ENCODE assay signal across 17 cellular contexts in genomic region chr4:162634390-162634789, GRCh38.
DNase-seq lines count a peak whose midpoint lies in the region; TF ChIP-seq lines count a peak whose summit lies in the region.
"Had no signal": no experiment of that assay in that cellular context is flagged by ENCODE, and none has a peak within 500 bp of the region (broad histone marks: within the 10 kb centered on the region; RNA-seq: fewer than 3 reads in every experiment).

No MANE protein-coding gene starts in this region.

- no peaks in the 10 kb centered on the region for H4K20me1 ChIP-seq in H9 (ENCODE audit: control insufficient read depth, insufficient read depth, insufficient read length)
- H4K20me1 ChIP-seq in neural progenitor cell (ENCODE audit: low read depth), result no peaks in the 10 kb centered on the region
- H4K20me1 ChIP-seq: BLaER1 treated with 17β-estradiol and CSF1 and Interleukin-3, amounts not matched to agents 10 nM and 100 nM had no signal

- H3K9me3 ChIP-seq in H9 (ENCODE audit: control insufficient read depth, low read depth, low read length) (no peaks in the 10 kb centered on the region), neural progenitor cell (ENCODE audit: low read depth) (no peaks in the 10 kb centered on the region)
- H3K9me3 ChIP-seq: HAP-1 had no signal

- H3K36me3 ChIP-seq in neural progenitor cell, result no peaks in the 10 kb centered on the region
- H3K36me3 ChIP-seq: BLaER1 treated with 17β-estradiol and CSF1 and Interleukin-3, amounts not matched to agents 10 nM and 100 nM; HAP-1 had no signal

- no peak overlapping the region for H3K14ac ChIP-seq in H9 (ENCODE audit: insufficient read depth, low read length)

- H4K91ac ChIP-seq in H9 (ENCODE audit: insufficient read length, low read depth, low read length), result no peak overlapping the region

- H4K8ac ChIP-seq in H9 (replicated peaks; ENCODE audit: insufficient read length, low read depth, low read length), result no peak overlapping the region

- no peak overlapping the region for H2BK15ac ChIP-seq in H9 (ENCODE audit: low read depth, low read length)

- H3K4me1 Mint-ChIP-seq in H9 (no peaks in the 10 kb centered on the region), endothelial cell (ENCODE audit: unreplicated experiment) (no peaks in the 10 kb centered on the region), neural progenitor cell (no peaks in the 10 kb centered on the region), type B pancreatic cell (ENCODE audit: unreplicated experiment) (no peaks in the 10 kb centered on the region)
- H3K4me1 Mint-ChIP-seq: B cell had no signal

- no peaks in the 10 kb centered on the region for H3F3A ChIP-seq in neural progenitor cell (ENCODE audit: low read depth)

- TF ChIP-seq CTCF in H9 (conservative IDR thresholded peaks at IDR 0.05) (peak; percentile 46; the same call in 1 of the 3 replicates), endothelial cell (IDR thresholded peaks at IDR 0.05; ENCODE audit: unreplicated experiment) (peak; percentile 57), neural progenitor cell (IDR thresholded peaks at IDR 0.05) (peak; percentile 17), type B pancreatic cell (conservative IDR thresholded peaks at IDR 0.05) (peak; percentile 54)

- no peak overlapping the region for H3K4me3 Mint-ChIP-seq in H9
- no peak overlapping the region for H3K4me3 Mint-ChIP-seq in endothelial cell (ENCODE audit: unreplicated experiment)
- H3K4me3 Mint-ChIP-seq in neural progenitor cell, result no peak overlapping the region
- no peak overlapping the region for H3K4me3 Mint-ChIP-seq in type B pancreatic cell
- H3K4me3 Mint-ChIP-seq: B cell; CD8-positive, alpha-beta T cell had no signal

- H3K79me1 ChIP-seq in H9 (ENCODE audit: insufficient read depth, low read depth, low read length, poor library complexity, severe bottlenecking), result no peaks in the 10 kb centered on the region

- H3K79me2 ChIP-seq in H9 (ENCODE audit: insufficient read depth, low read length), result no peaks in the 10 kb centered on the region
- no peaks in the 10 kb centered on the region for H3K79me2 ChIP-seq in neural progenitor cell (ENCODE audit: low read depth)

- no peaks in the 10 kb centered on the region for H3K23me2 ChIP-seq in H9 (ENCODE audit: insufficient read length, low read depth, low read length, poor library complexity, severe bottlenecking)

- no peak overlapping the region for H3K4ac ChIP-seq in H9 (ENCODE audit: low read depth, low read length)

- H3K18ac ChIP-seq in H9 (ENCODE audit: insufficient read length, low read depth, low read length), result no peak overlapping the region

- H3K27me3 ChIP-seq in H9 (ENCODE audit: insufficient read depth, low read length) (no peaks in the 10 kb centered on the region), neural progenitor cell (no peaks in the 10 kb centered on the region)
- H3K27me3 ChIP-seq: BLaER1 treated with 17β-estradiol and CSF1 and Interleukin-3, amounts not matched to agents 10 nM and 100 nM had no signal

- H2BK5ac ChIP-seq in H9 (ENCODE audit: insufficient read length, low read length), result no peak overlapping the region

- WGBS in H9 (ENCODE audit: extremely low coverage, insufficient read length, low lambda C conversion rate), result no CpG with 5 or more reads among the region's 2 CpGs

- no peak overlapping the region for H2BK12ac ChIP-seq in H9 (ENCODE audit: insufficient read length, low read depth, low read length)

- H3K9me3 Mint-ChIP-seq in H9 (no peaks in the 10 kb centered on the region), endothelial cell (ENCODE audit: unreplicated experiment) (no peaks in the 10 kb centered on the region), neural progenitor cell (no peaks in the 10 kb centered on the region), type B pancreatic cell (no peaks in the 10 kb centered on the region)

- H3K9ac ChIP-seq in H9 (ENCODE audit: extremely low read depth, insufficient read length, low read length), result no peak overlapping the region
- no peak overlapping the region for H3K9ac ChIP-seq in neural progenitor cell
- H3K9ac ChIP-seq: BLaER1 treated with 17β-estradiol and CSF1 and Interleukin-3, amounts not matched to agents 10 nM and 100 nM had no signal

- H3K27ac Mint-ChIP-seq in H9 (no peak overlapping the region), endothelial cell (ENCODE audit: unreplicated experiment) (no peak overlapping the region), neural progenitor cell (no peak overlapping the region), type B pancreatic cell (no peak overlapping the region)
- H3K27ac Mint-ChIP-seq: B cell; CD8-positive, alpha-beta T cell had no signal

- H3K23ac ChIP-seq in H9 (ENCODE audit: insufficient read length, low read depth, low read length), result no peak overlapping the region

- H3K4me1 ChIP-seq in H9 (ENCODE audit: insufficient read depth, low read length), result no peaks in the 10 kb centered on the region
- no peaks in the 10 kb centered on the region for H3K4me1 ChIP-seq in neural progenitor cell
- H3K4me1 ChIP-seq: BLaER1 treated with 17β-estradiol and CSF1 and Interleukin-3, amounts not matched to agents 10 nM and 100 nM; HAP-1 had no signal

- no peak overlapping the region for H3K56ac ChIP-seq in H9 (ENCODE audit: insufficient read length, low read depth, low read length)

- no peak overlapping the region for H3T11ph ChIP-seq in H9 (ENCODE audit: low read length)

- H3K27ac ChIP-seq in H9 (ENCODE audit: insufficient read length, low read depth, low read length) (no peak overlapping the region), neural progenitor cell (no peak overlapping the region)
- H3K27ac ChIP-seq: BLaER1 treated with 17β-estradiol and CSF1 and Interleukin-3, amounts not matched to agents 10 nM and 100 nM had no signal

- DNase-seq in H9 (no peak), endothelial cell (ENCODE audit: low spot score) (no peak), neural progenitor cell (ENCODE audit: low spot score) (no peak), type B pancreatic cell (ENCODE audit: extremely low spot score, unreplicated experiment) (no peak), ecto neural progenitor cell (ENCODE audit: low spot score) (no peak), NCI-H1694 (lab: John Stamatoyannopoulos, UW) (no peak)
- no peak for DNase-seq in activated CD4-positive, alpha-beta T cell treated with anti-CD3 and anti-CD28 coated beads for 1 hour
- DNase-seq: 8988T; Calu3; CD8-positive, alpha-beta T cell; DND-41; EL; IMR-90 had no signal

- H2BK20ac ChIP-seq in H9 (ENCODE audit: low read depth, low read length, poor library complexity, severe bottlenecking), result no peak overlapping the region

- no peak overlapping the region for H3K4me2 ChIP-seq in H9 (ENCODE audit: insufficient read depth, insufficient read length, low read length)
- H3K4me2 ChIP-seq in neural progenitor cell, result no peak overlapping the region
- H3K4me2 ChIP-seq: BLaER1 treated with 17β-estradiol and CSF1 and Interleukin-3, amounts not matched to agents 10 nM and 100 nM had no signal

- no peak overlapping the region for H2AFZ ChIP-seq in H9 (ENCODE audit: low read length)
- no peak overlapping the region for H2AFZ ChIP-seq in neural progenitor cell (replicated peaks)

- H3K4me3 ChIP-seq in neural progenitor cell, result no peak overlapping the region
- H3K4me3 ChIP-seq: BLaER1 treated with 17β-estradiol and CSF1 and Interleukin-3, amounts not matched to agents 10 nM and 100 nM; GM12878; HAP-1 had no signal

- H3K36me3 Mint-ChIP-seq in H9 (ENCODE audit: insufficient read depth in 1 of 3, low read depth in 3 of 3), result no peaks in the 10 kb centered on the region
- no peaks in the 10 kb centered on the region for H3K36me3 Mint-ChIP-seq in endothelial cell (ENCODE audit: low read depth, unreplicated experiment)
- no peaks in the 10 kb centered on the region for H3K36me3 Mint-ChIP-seq in neural progenitor cell
- no peaks in the 10 kb centered on the region for H3K36me3 Mint-ChIP-seq in type B pancreatic cell
- H3K36me3 Mint-ChIP-seq: CD8-positive, alpha-beta T cell had no signal

- no peak overlapping the region for H2AK5ac ChIP-seq in H9 (ENCODE audit: insufficient read length, low read length)

- H4K5ac ChIP-seq in H9 (ENCODE audit: insufficient read length, low read depth, low read length), result no peak overlapping the region

- H3K27me3 Mint-ChIP-seq in H9 (ENCODE audit: low read depth), result no peaks in the 10 kb centered on the region
- no peaks in the 10 kb centered on the region for H3K27me3 Mint-ChIP-seq in endothelial cell (ENCODE audit: unreplicated experiment)
- no peaks in the 10 kb centered on the region for H3K27me3 Mint-ChIP-seq in neural progenitor cell (ENCODE audit: insufficient read depth, low read depth)
- H3K27me3 Mint-ChIP-seq in type B pancreatic cell, result no peaks in the 10 kb centered on the region
- H3K27me3 Mint-ChIP-seq: B cell had no signal

- no peak overlapping the region for H2BK120ac ChIP-seq in H9 (ENCODE audit: low read depth, low read length, poor library complexity, severe bottlenecking)
